Comparison of ENCODE assay signal across 18 cellular contexts in the genomic region with DNA sequence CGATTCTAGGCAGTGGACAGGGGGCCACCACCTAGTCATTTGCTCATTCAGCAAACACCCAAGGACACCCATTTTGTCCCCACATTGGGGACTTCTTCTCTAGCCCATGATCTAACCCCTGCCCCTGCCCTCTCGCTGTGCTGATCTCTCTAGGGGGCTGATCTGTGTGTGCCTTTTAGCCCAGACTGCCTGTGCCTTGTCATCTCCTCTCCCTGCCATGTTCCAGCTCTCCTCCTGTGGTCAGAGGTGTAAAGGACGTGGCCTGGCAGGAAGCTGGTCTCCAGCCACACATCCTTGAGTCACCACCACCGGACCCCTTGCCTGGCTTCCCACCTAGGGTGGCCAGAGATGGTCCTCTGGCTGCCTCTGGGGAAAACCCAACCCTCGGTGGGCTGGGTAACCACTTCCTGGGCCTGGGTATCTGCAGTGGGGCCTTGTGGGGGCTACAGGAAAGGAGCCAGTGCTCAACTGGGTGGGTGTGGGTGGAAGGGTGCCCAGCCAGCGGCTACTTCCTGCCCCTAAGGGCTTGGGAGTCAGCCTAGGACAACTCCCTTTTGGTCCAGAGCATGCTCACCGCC. TPM values are rescaled to one million over a fixed set of nuclear protein-coding genes. Genes with fewer than 3 reads are reported as not detected.
DNase-seq lines count a peak whose midpoint lies in the region; ATAC-seq and TF ChIP-seq lines count a peak whose summit lies in the region.
"Had no signal": no experiment of that assay in that cellular context is flagged by ENCODE, and none has a peak within 500 bp of the region (broad histone marks: within the 10 kb centered on the region; RNA-seq: fewer than 3 reads in every experiment).

No MANE protein-coding gene starts in this region.

- H3K9me3 ChIP-seq in BLaER1 (no peaks in the 10 kb centered on the region), T-helper 17 cell (ENCODE audit: control insufficient read depth, low read length, poor library complexity, severe bottlenecking) (no peaks in the 10 kb centered on the region), MM.1S (replicated peaks; ENCODE audit: insufficient read depth, low read length) (no peaks in the 10 kb centered on the region)
- H3K9me3 ChIP-seq: neutrophil, vagina had no signal

- H3F3A ChIP-seq in MM.1S (ENCODE audit: insufficient read depth, low read length) (no peaks in the 10 kb centered on the region), GM23338 (replicated peaks; ENCODE audit: low read depth) (peaks cover 10% of the 10 kb centered on the region; the same call in 1 of the 2 replicates)

- H3K79me2 ChIP-seq in MM.1S (ENCODE audit: low read length) (peaks cover 8% of the 10 kb centered on the region), GM23338 (replicated peaks; ENCODE audit: insufficient read depth) (no peaks in the 10 kb centered on the region)

- H3K27me3 ChIP-seq in BLaER1: no peaks in the 10 kb centered on the region
- H3K27me3 ChIP-seq in MM.1S (replicated peaks; ENCODE audit: insufficient read depth, low read length): no peaks in the 10 kb centered on the region
- H3K27me3 ChIP-seq in GM23338 (ENCODE audit: insufficient read depth): no peaks in the 10 kb centered on the region
- H3K27me3 ChIP-seq: neutrophil, vagina had no signal

- peaks cover 23% of the 10 kb centered on the region for H3K4me1 Mint-ChIP-seq in T-helper 17 cell
- peaks cover 55 to 57% of the 10 kb centered on the region in 2 donors for H3K4me1 Mint-ChIP-seq in effector memory CD8-positive, alpha-beta T cell (ENCODE audit: low read depth in 2 of 2)
- peaks cover 4% of the 10 kb centered on the region for H3K4me1 Mint-ChIP-seq in GM23338

- H3K4me1 ChIP-seq in BLaER1 (peaks cover 51% of the 10 kb centered on the region), MM.1S (ENCODE audit: low read length) (peaks cover 12% of the 10 kb centered on the region; the same call in 1 of the 2 replicates), GM23338 (ENCODE audit: insufficient read depth) (no peaks in the 10 kb centered on the region)

- H4K20me1 ChIP-seq in BLaER1 (peaks cover 9% of the 10 kb centered on the region), MM.1S (ENCODE audit: insufficient read depth, low read length) (no peaks in the 10 kb centered on the region), GM23338 (replicated peaks; ENCODE audit: insufficient read depth) (peaks cover 12% of the 10 kb centered on the region; the same call in 1 of the 2 replicates)

- H3K36me3 ChIP-seq in BLaER1 (peaks cover 42% of the 10 kb centered on the region), MM.1S (replicated peaks; ENCODE audit: insufficient read depth, low read length) (peaks cover 8% of the 10 kb centered on the region), GM23338 (ENCODE audit: insufficient read depth) (peaks cover 7% of the 10 kb centered on the region; the same call in 1 of the 2 replicates)

- H3K4me3 Mint-ChIP-seq in T-helper 17 cell (peak overlapping the region; percentile 39), GM23338 (no peak overlapping the region)
- H3K4me3 Mint-ChIP-seq in effector memory CD8-positive, alpha-beta T cell: peak overlapping the region; percentile 88 to 90
- H3K4me3 Mint-ChIP-seq: endodermal cell had no signal

- H2AFZ ChIP-seq in MM.1S (ENCODE audit: low read length): no peak overlapping the region
- no peak overlapping the region for H2AFZ ChIP-seq in GM23338

- no peak for TF ChIP-seq CTCF in MM.1S (IDR thresholded peaks at IDR 0.05; ENCODE audit: low read length)
- TF ChIP-seq CTCF in GM23338 (conservative IDR thresholded peaks at IDR 0.05; ENCODE audit: low read depth in 2 of 2): no peak

- H3K9me3 Mint-ChIP-seq in effector memory CD8-positive, alpha-beta T cell: no peaks in the 10 kb centered on the region
- no peaks in the 10 kb centered on the region for H3K9me3 Mint-ChIP-seq in GM23338
- H3K9me3 Mint-ChIP-seq: endodermal cell had no signal

- DNase-seq in EH (ENCODE audit: low read depth): peak; percentile 41
- DNase-seq in T-helper 17 cell: no peak
- no peak for DNase-seq in effector memory CD8-positive, alpha-beta T cell
- DNase-seq in Ammon's horn (ENCODE audit: low spot score): no peak
- no peak for DNase-seq in MM.1S
- no peak for DNase-seq in GM23338 (ENCODE audit: low spot score)
- DNase-seq: activated CD8-positive, alpha-beta memory T cell treated with anti-CD3 and anti-CD28 coated beads, Interleukin-2, amount 50 U/mL, for 48 hours; endodermal cell; foreskin fibroblast; NCI-H1436; NCI-H526 treated with DMSO at 0.1 percent for 48 hours; stimulated activated naive CD4-positive, alpha-beta T cell treated with Interleukin-2 at 50 U/mL for 16 hours had no signal

- no peak for ATAC-seq in T-helper 17 cell
- ATAC-seq in effector memory CD8-positive, alpha-beta T cell (replicated peaks): peak; percentile 23
- no peak for ATAC-seq in GM18498 (IDR thresholded peaks at IDR 0.05; ENCODE audit: unreplicated experiment)
- ATAC-seq in GM23338: no peak

- H3K4me3 ChIP-seq in BLaER1 (no peak overlapping the region), MM.1S (ENCODE audit: low read length) (no peak overlapping the region), GM23338 (no peak overlapping the region)
- H3K4me3 ChIP-seq: vagina had no signal

- H3K27ac Mint-ChIP-seq in T-helper 17 cell (peak overlapping the region; percentile 85), GM23338 (no peak overlapping the region; the same call in 1 of the 2 replicates)
- H3K27ac Mint-ChIP-seq in effector memory CD8-positive, alpha-beta T cell: peak overlapping the region; percentile 92
- H3K27ac Mint-ChIP-seq: endodermal cell had no signal

- peak overlapping the region; percentile 25; the same call in 1 of the 2 replicates for H3K9ac ChIP-seq in BLaER1
- H3K9ac ChIP-seq in MM.1S (ENCODE audit: low read length): no peak overlapping the region

- H3K36me3 Mint-ChIP-seq in T-helper 17 cell (ENCODE audit: low read depth): peaks cover 3% of the 10 kb centered on the region
- peaks cover 30% of the 10 kb centered on the region for H3K36me3 Mint-ChIP-seq in effector memory CD8-positive, alpha-beta T cell (ENCODE audit: insufficient read depth)
- peaks cover 32% of the 10 kb centered on the region for H3K36me3 Mint-ChIP-seq in GM23338 (ENCODE audit: low read depth)

- H3K27ac ChIP-seq in BLaER1 (peak overlapping the region; percentile 13), MM.1S (ENCODE audit: low read length) (no peak overlapping the region), GM23338 (ENCODE audit: low read depth) (no peak overlapping the region)
- H3K27ac ChIP-seq: neutrophil, vagina had no signal

- H3K9me2 ChIP-seq in MM.1S (replicated peaks; ENCODE audit: insufficient read depth, low read length) (no peaks in the 10 kb centered on the region), GM23338 (ENCODE audit: insufficient read depth) (no peaks in the 10 kb centered on the region)

- peak overlapping the region; percentile 79 for H3K4me2 ChIP-seq in BLaER1
- H3K4me2 ChIP-seq in MM.1S (ENCODE audit: low read depth, low read length): no peak overlapping the region
- H3K4me2 ChIP-seq in GM23338: no peak overlapping the region

- H3K27me3 Mint-ChIP-seq in T-helper 17 cell (no peaks in the 10 kb centered on the region), GM23338 (ENCODE audit: insufficient read depth, low read depth, poor library complexity) (peaks cover 18% of the 10 kb centered on the region)
- H3K27me3 Mint-ChIP-seq in effector memory CD8-positive, alpha-beta T cell: no peaks in the 10 kb centered on the region

TF ChIP-seq in GM23338, 12 proteins besides CTCF, POLR2A, EP300 and RAD21:
- TF ChIP-seq EZH2phosphoT487 (IDR thresholded peaks at IDR 0.05; ENCODE audit: unreplicated experiment): no peak
- no peak for TF ChIP-seq POLR2AphosphoS5 (IDR thresholded peaks at IDR 0.05; ENCODE audit: low read depth)
TF ChIP-seq in GM23338: peak in this region for 0.

RNA-seq across cellular contexts. Expression of a gene that starts 1.3 kb away (rescaled TPM):
- 10 to 100 TPM; 19.7 to 52.7 TPM for total RNA-seq in T-helper 17 cell
- total RNA-seq in GM23338 (2014; rRNA removed; shearing (Covaris generic)): not detected in 2 replicates
- polyA plus RNA-seq in GM23338 (2016; fragmentation: Nextera tagmentation; extraction: Ambion mirVana): 0.17 TPM in 1 of 2 replicates, not detected in the other
- total RNA-seq: bronchial epithelial cell, endodermal cell, H4 had no signal

RNA-seq across cellular contexts. Expression of a gene that starts 7.3 kb away (rescaled TPM):
- total RNA-seq in T-helper 17 cell: 10 to 100 TPM; 27.7 to 30.4 TPM
- 94.3 and 102 TPM in 2 replicates for total RNA-seq in GM23338 (2014; rRNA removed; shearing (Covaris generic))
- 79.0 and 84.4 TPM in 2 replicates for polyA plus RNA-seq in GM23338 (2016; fragmentation: Nextera tagmentation; extraction: Ambion mirVana)

RNA-seq across cellular contexts. Expression of a gene that starts 8.3 kb away (rescaled TPM):
- total RNA-seq in T-helper 17 cell: 1 to 10 TPM; 5.1 to 8.0 TPM
- total RNA-seq in GM23338 (2014; rRNA removed; shearing (Covaris generic)): 4.5 and 9.4 TPM in 2 replicates
- 7.4 and 8.0 TPM in 2 replicates for polyA plus RNA-seq in GM23338 (2016; fragmentation: Nextera tagmentation; extraction: Ambion mirVana)

RNA-seq across cellular contexts. Expression of a gene that starts 9.5 kb away (rescaled TPM):
- 10 to 100 TPM; 27.4 to 28.0 TPM for total RNA-seq in T-helper 17 cell
- total RNA-seq in GM23338 (2014; rRNA removed; shearing (Covaris generic)): 57.3 and 66.3 TPM in 2 replicates
- 54.5 and 60.4 TPM in 2 replicates for polyA plus RNA-seq in GM23338 (2016; fragmentation: Nextera tagmentation; extraction: Ambion mirVana)

RNA-seq across cellular contexts. Expression of a gene that starts 19.3 kb away (rescaled TPM):
- total RNA-seq in T-helper 17 cell: 1 to 10 TPM; 3.7 to 8.5 TPM
- 10.1 and 14.6 TPM in 2 replicates for total RNA-seq in GM23338 (2014; rRNA removed; shearing (Covaris generic))
- polyA plus RNA-seq in GM23338 (2016; fragmentation: Nextera tagmentation; extraction: Ambion mirVana): 17.1 and 20.1 TPM in 2 replicates

Comparison
In these comparisons a context has a peak if more than half of its experiments do, and no peak if none do; other contexts are left out.
1. RNA of a gene that starts 1.3 kb away (total RNA-seq): 19.7 to 52.7 TPM in T-helper 17 cell; not detected in GM23338; every median in the first group is over 10 times any median in the second.